Comparison of ENCODE assay signal across 1 cellular context in the genomic region with DNA sequence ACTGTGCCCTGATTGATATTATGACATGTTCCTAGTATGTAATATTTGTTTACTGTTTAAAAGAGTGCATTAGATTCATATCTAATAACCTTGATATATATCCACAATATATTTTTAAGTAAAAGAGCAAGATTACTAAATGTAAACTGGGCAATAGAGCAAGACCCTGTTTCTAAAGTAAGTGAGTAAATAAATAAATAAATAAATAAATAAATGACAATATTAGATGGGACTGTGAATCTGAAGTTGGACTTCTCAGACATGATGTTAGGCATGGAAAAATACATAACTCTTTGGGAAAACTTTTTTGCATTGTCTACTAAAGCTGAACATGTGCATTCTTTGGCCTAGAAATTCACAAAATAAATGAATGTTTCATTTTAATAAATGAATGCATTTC.
TF ChIP-seq lines count a peak whose summit lies in the region.

No MANE protein-coding gene starts in this region.

TF ChIP-seq in HEK293, 187 proteins besides CTCF, POLR2A, EP300 and RAD21 (continued from another document):
- TF ChIP-seq, protein P1, sequence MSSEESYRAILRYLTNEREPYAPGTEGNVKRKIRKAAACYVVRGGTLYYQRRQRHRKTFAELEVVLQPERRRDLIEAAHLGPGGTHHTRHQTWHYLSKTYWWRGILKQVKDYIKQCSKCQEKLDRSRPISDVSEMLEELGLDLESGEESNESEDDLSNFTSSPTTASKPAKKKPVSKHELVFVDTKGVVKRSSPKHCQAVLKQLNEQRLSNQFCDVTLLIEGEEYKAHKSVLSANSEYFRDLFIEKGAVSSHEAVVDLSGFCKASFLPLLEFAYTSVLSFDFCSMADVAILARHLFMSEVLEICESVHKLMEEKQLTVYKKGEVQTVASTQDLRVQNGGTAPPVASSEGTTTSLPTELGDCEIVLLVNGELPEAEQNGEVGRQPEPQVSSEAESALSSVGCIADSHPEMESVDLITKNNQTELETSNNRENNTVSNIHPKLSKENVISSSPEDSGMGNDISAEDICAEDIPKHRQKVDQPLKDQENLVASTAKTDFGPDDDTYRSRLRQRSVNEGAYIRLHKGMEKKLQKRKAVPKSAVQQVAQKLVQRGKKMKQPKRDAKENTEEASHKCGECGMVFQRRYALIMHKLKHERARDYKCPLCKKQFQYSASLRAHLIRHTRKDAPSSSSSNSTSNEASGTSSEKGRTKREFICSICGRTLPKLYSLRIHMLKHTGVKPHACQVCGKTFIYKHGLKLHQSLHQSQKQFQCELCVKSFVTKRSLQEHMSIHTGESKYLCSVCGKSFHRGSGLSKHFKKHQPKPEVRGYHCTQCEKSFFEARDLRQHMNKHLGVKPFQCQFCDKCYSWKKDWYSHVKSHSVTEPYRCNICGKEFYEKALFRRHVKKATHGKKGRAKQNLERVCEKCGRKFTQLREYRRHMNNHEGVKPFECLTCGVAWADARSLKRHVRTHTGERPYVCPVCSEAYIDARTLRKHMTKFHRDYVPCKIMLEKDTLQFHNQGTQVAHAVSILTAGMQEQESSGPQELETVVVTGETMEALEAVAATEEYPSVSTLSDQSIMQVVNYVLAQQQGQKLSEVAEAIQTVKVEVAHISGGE (tag by site-specific recombination; conservative IDR thresholded peaks at IDR 0.05; ENCODE audit: low read depth) = peak; percentile 45
- TF ChIP-seq, protein P2, sequence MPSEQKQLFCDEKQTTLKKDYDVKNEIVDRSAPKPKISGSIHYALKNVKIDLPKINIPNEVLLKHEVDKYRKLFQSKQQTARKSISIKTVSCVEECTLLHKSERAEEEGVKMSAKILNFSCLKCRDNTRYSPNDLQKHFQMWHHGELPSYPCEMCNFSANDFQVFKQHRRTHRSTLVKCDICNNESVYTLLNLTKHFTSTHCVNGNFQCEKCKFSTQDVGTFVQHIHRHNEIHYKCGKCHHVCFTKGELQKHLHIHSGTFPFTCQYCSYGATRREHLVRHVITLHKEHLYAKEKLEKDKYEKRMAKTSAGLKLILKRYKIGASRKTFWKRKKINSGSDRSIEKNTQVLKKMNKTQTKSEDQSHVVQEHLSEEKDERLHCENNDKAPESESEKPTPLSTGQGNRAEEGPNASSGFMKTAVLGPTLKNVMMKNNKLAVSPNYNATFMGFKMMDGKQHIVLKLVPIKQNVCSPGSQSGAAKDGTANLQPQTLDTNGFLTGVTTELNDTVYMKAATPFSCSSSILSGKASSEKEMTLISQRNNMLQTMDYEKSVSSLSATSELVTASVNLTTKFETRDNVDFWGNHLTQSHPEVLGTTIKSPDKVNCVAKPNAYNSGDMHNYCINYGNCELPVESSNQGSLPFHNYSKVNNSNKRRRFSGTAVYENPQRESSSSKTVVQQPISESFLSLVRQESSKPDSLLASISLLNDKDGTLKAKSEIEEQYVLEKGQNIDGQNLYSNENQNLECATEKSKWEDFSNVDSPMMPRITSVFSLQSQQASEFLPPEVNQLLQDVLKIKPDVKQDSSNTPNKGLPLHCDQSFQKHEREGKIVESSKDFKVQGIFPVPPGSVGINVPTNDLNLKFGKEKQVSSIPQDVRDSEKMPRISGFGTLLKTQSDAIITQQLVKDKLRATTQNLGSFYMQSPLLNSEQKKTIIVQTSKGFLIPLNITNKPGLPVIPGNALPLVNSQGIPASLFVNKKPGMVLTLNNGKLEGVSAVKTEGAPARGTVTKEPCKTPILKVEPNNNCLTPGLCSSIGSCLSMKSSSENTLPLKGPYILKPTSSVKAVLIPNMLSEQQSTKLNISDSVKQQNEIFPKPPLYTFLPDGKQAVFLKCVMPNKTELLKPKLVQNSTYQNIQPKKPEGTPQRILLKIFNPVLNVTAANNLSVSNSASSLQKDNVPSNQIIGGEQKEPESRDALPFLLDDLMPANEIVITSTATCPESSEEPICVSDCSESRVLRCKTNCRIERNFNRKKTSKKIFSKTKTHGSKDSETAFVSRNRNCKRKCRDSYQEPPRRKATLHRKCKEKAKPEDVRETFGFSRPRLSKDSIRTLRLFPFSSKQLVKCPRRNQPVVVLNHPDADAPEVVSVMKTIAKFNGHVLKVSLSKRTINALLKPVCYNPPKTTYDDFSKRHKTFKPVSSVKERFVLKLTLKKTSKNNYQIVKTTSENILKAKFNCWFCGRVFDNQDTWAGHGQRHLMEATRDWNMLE (tag by site-specific recombination; conservative IDR thresholded peaks at IDR 0.05; ENCODE audit: low read depth) = peak; percentile 62
- no peak for TF ChIP-seq ZNF624 (tag by site-specific recombination; IDR thresholded peaks at IDR 0.05)
- peak; percentile 67; the same call in 1 of the 2 replicates for TF ChIP-seq ZNF394 (tag by site-specific recombination; IDR thresholded peaks at IDR 0.05; ENCODE audit: borderline replicate concordance)
- no peak for TF ChIP-seq ZNF571 (tag by site-specific recombination; IDR thresholded peaks at IDR 0.05)
- no peak for TF ChIP-seq SP2 (tag by site-specific recombination; IDR thresholded peaks at IDR 0.05)
- TF ChIP-seq HOXC10 (CRISPR knock-in tag; IDR thresholded peaks at IDR 0.05) = no peak
- peak; percentile 34 for TF ChIP-seq ZNF426 (tag by site-specific recombination; IDR thresholded peaks at IDR 0.05)
- TF ChIP-seq, protein P3, sequence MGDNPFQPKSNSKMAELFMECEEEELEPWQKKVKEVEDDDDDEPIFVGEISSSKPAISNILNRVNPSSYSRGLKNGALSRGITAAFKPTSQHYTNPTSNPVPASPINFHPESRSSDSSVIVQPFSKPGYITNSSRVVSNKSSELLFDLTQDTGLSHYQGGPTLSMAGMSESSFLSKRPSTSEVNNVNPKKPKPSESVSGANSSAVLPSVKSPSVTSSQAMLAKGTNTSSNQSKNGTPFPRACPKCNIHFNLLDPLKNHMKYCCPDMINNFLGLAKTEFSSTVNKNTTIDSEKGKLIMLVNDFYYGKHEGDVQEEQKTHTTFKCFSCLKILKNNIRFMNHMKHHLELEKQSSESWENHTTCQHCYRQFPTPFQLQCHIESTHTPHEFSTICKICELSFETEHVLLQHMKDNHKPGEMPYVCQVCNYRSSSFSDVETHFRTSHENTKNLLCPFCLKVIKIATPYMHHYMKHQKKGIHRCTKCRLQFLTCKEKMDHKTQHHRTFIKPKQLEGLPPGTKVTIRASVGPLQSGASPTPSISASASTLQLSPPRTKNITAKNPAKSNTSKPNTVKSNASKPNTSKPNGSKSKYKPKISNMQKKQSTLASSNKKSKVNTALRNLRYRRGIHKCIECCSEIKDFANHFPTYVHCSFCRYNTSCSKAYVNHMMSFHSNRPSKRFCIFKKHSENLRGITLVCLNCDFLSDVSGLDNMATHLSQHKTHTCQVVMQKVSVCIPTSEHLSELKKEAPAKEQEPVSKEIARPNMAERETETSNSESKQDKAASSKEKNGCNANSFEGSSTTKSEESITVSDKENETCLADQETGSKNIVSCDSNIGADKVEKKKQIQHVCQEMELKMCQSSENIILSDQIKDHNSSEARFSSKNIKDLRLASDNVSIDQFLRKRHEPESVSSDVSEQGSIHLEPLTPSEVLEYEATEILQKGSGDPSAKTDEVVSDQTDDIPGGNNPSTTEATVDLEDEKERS (tag by site-specific recombination; IDR thresholded peaks at IDR 0.05) = no peak
- TF ChIP-seq, protein P4, sequence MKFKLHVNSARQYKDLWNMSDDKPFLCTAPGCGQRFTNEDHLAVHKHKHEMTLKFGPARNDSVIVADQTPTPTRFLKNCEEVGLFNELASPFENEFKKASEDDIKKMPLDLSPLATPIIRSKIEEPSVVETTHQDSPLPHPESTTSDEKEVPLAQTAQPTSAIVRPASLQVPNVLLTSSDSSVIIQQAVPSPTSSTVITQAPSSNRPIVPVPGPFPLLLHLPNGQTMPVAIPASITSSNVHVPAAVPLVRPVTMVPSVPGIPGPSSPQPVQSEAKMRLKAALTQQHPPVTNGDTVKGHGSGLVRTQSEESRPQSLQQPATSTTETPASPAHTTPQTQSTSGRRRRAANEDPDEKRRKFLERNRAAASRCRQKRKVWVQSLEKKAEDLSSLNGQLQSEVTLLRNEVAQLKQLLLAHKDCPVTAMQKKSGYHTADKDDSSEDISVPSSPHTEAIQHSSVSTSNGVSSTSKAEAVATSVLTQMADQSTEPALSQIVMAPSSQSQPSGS (tag by site-specific recombination; IDR thresholded peaks at IDR 0.05; ENCODE audit: low read depth) = no peak
- no peak for TF ChIP-seq ZNF629 (tag by site-specific recombination; IDR thresholded peaks at IDR 0.05)
- TF ChIP-seq ZNF623 (tag by site-specific recombination; IDR thresholded peaks at IDR 0.05) = 0 out of 2 replicates have a peak, but pooled peaks have one; percentile 22
- peak; percentile 32; the same call in 1 of the 2 replicates for TF ChIP-seq ZNF560 (tag by site-specific recombination; IDR thresholded peaks at IDR 0.05; ENCODE audit: borderline replicate concordance)
